ENCODE assay signal across 8 cellular contexts in the genomic region with DNA sequence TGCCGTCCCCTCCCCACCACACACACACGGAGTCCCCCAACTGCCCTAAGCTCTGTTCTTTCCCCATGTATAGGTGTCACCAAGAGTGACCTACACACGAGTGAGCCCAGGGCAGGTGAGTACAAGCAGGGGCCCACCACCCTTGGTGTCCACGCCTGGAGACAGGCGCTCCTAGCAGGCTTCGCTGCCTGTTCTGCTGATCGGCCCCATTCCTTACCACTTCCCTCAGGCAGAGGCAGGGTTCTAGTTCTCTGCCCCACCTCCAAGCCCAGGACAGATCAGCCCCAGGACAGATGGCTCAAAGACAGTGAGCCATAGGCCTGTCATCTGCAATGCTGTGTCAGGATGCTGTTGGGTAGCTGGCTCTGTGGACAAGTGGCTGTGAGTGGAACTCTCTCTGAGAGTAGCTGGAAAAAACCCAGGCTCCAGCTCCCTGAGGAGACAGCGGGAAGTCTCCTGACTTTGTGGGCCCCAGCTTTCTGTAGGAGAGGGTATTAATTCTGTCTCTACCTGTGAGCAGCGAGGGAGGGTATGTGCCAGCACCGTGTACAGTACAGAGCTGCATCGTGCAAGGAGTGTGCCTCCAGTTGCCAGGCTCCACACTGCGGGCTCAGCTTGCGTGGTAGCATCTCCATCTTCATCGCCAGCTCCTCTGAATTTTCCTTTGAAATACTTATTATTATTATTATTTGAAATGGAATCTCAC. TPM values are rescaled to one million over a fixed set of nuclear protein-coding genes. Genes with fewer than 3 reads are reported as not detected.
DNase-seq lines count a peak whose midpoint lies in the region; FAIRE-seq and TF ChIP-seq lines count a peak whose summit lies in the region.

No MANE protein-coding gene starts in this region.

- H3K4me3 ChIP-seq in GM23248, result peak overlapping the region; percentile 91
- H3K4me3 ChIP-seq in SJSA1, result peak overlapping the region; percentile 84
- H3K4me3 ChIP-seq in fibroblast of lung (replicated peaks in 1 of 4; ENCODE audit: control extremely low read depth in 1 of 4, insufficient read depth in 1 of 4, low read depth in 3 of 4, low read length in 4 of 4), result peak overlapping the region; percentile 63 to 75 (median 66)
- H3K4me3 ChIP-seq in prostate gland, result peak overlapping the region; percentile 61 to 62

- intact Hi-C loops in prostate gland (cut with DNase I), result no loop called here

- H3K9me3 ChIP-seq in GM23248 (ENCODE audit: low read depth) (no peaks in the 10 kb centered on the region), SJSA1 (replicated peaks) (no peaks in the 10 kb centered on the region), fibroblast of lung (ENCODE audit: control insufficient read depth, insufficient read depth, low read depth, low read length) (no peaks in the 10 kb centered on the region), prostate gland (no peaks in the 10 kb centered on the region)

- H4K20me1 ChIP-seq in GM23248 (ENCODE audit: insufficient read depth), result no peaks in the 10 kb centered on the region
- H4K20me1 ChIP-seq in fibroblast of lung (ENCODE audit: control insufficient read depth, extremely low read depth, insufficient read depth, low read length), result no peaks in the 10 kb centered on the region

- WGBS in GM23248 (ENCODE audit: low coverage in 1 of 2, low lambda C conversion rate in 2 of 2, missing lambda C conversion rate in 2 of 2), 2 experiments, result 42% methylated on average over 14 of the region's 14 CpGs
- WGBS in prostate gland, result 51% methylated on average over 14 of the region's 14 CpGs

- DNase-seq in GM23248, result peak; percentile 80
- peak in 1 of 2 experiments; percentile 12 for DNase-seq in SJSA1 (ENCODE audit: low read depth in 1 of 2, low spot score in 2 of 2)
- no peak for DNase-seq in fibroblast of lung (ENCODE audit: low read depth in 2 of 2)
- DNase-seq in prostate gland (ENCODE audit: low spot score), result no peak
- DNase-seq in NCI-H187 treated with DMSO at 0.1 percent for 48 hours (lab: John Stamatoyannopoulos, UW), result no peak
- no peak for DNase-seq in OCI-M1 (lab: John Stamatoyannopoulos, UW)
- no peak for DNase-seq in MV-4-11 (lab: John Stamatoyannopoulos, UW)
- DNase-seq in urothelium cell line (ENCODE audit: low spot score), result no peak

- in situ Hi-C loops in GM23248 (cut with MboI), result loop anchor here (25.0 kb wide), 1 partner anchor 107 kb away; no protein-coding TSS in a partner anchor

- H3K9me2 ChIP-seq in GM23248 (ENCODE audit: insufficient read depth), result no peaks in the 10 kb centered on the region

- H3K79me2 ChIP-seq in GM23248 (ENCODE audit: insufficient read depth) (no peaks in the 10 kb centered on the region), fibroblast of lung (ENCODE audit: control insufficient read depth, insufficient read depth, low read length) (no peaks in the 10 kb centered on the region)

- H3K27me3 ChIP-seq in GM23248 (replicated peaks; ENCODE audit: insufficient read depth) (no peaks in the 10 kb centered on the region), SJSA1 (replicated peaks) (no peaks in the 10 kb centered on the region), fibroblast of lung (ENCODE audit: control insufficient read depth, insufficient read depth, low read length) (no peaks in the 10 kb centered on the region), prostate gland (replicated peaks; ENCODE audit: insufficient read depth) (no peaks in the 10 kb centered on the region)

- peaks cover 8% of the 10 kb centered on the region; the same call in 1 of the 2 replicates for H3K4me1 ChIP-seq in GM23248 (ENCODE audit: insufficient read depth)
- H3K4me1 ChIP-seq in SJSA1 (replicated peaks), result peaks cover 29% of the 10 kb centered on the region
- H3K4me1 ChIP-seq in fibroblast of lung (ENCODE audit: control insufficient read depth, extremely low read depth, insufficient read depth, low read length), result peaks cover 10% of the 10 kb centered on the region
- H3K4me1 ChIP-seq in prostate gland (replicated peaks), result peaks cover 4% of the 10 kb centered on the region

- H2AFZ ChIP-seq in GM23248 (peak overlapping the region; percentile 74), fibroblast of lung (ENCODE audit: low read length) (peak overlapping the region; percentile 75)

- 0 out of 2 replicates have a peak overlapping the region, but pooled peaks have one; percentile 16 for H3K27ac ChIP-seq in GM23248
- H3K27ac ChIP-seq in SJSA1, result no peak overlapping the region; the same call in 1 of the 2 replicates
- peak overlapping the region; percentile 67 for H3K27ac ChIP-seq in fibroblast of lung (ENCODE audit: insufficient read depth, low read length)
- peak overlapping the region; percentile 85 to 90 for H3K27ac ChIP-seq in prostate gland

- H3F3A ChIP-seq in GM23248 (ENCODE audit: insufficient read depth), result peaks cover 5% of the 10 kb centered on the region; the same call in 1 of the 2 replicates

- no peak for FAIRE-seq in urothelium cell line (lab: Jason Lieb, UNC)

- H3K36me3 ChIP-seq in GM23248 (ENCODE audit: low read depth) (no peaks in the 10 kb centered on the region; the same call in 1 of the 2 replicates), SJSA1 (peaks cover 33% of the 10 kb centered on the region), fibroblast of lung (ENCODE audit: control insufficient read depth, insufficient read depth, low read length) (peaks cover 15% of the 10 kb centered on the region), prostate gland (no peaks in the 10 kb centered on the region)

- peak overlapping the region; percentile 67 for H3K9ac ChIP-seq in GM23248
- H3K9ac ChIP-seq in fibroblast of lung (ENCODE audit: insufficient read depth, low read length), result peak overlapping the region; percentile 55

- no peak for TF ChIP-seq POLR2A in prostate gland (IDR thresholded peaks at IDR 0.05)

- TF ChIP-seq CTCF in fibroblast of lung (conservative IDR thresholded peaks at IDR 0.05 in 1 of 2, IDR thresholded peaks at IDR 0.05 in 1 of 2; ENCODE audit: low read depth in 1 of 2, low read length in 2 of 2), result no peak
- no peak for TF ChIP-seq CTCF in prostate gland (IDR thresholded peaks at IDR 0.05)

- H3K4me2 ChIP-seq in GM23248 (ENCODE audit: unreplicated experiment) (peak overlapping the region; percentile 76), fibroblast of lung (ENCODE audit: extremely low read depth, insufficient read depth, low read length) (peak overlapping the region; percentile 96)

RNA-seq across cellular contexts. Expression of gene TP53I13, which starts 0.9 kb away (rescaled TPM):
- total RNA-seq in GM23248 (2014; rRNA removed; shearing (Covaris generic)), result 63.7 and 67.2 TPM in 2 replicates
- polyA plus RNA-seq in GM23248 (2016; fragmentation: Nextera tagmentation; extraction: Ambion mirVana) (37.3 and 40.6 TPM in 2 replicates), fibroblast of lung (11.1 and 14.8 TPM in 2 replicates)
- 66.7 and 86.9 TPM in 2 replicates for total RNA-seq in SJSA1 (2014; rRNA removed; shearing (Covaris generic))
- total RNA-seq in fibroblast of lung (49.1 and 51.5 TPM in 2 replicates), prostate gland (10 to 100 TPM; 52.5 to 82.0 TPM)
- 24.0 and 30.9 TPM in 2 replicates for polyA plus RNA-seq in fibroblast of lung (2012)
- 9.3 and 10.9 TPM in 2 replicates for polyA minus RNA-seq in fibroblast of lung (ENCODE audit: low replicate concordance)

RNA-seq across cellular contexts. Expression of gene ABHD15, which starts 2.6 kb away (rescaled TPM):
- 8.9 and 10.1 TPM in 2 replicates for total RNA-seq in GM23248 (2014; rRNA removed; shearing (Covaris generic))
- 2.4 and 2.9 TPM in 2 replicates for polyA plus RNA-seq in GM23248 (2016; fragmentation: Nextera tagmentation; extraction: Ambion mirVana)
- total RNA-seq in SJSA1 (2014; rRNA removed; shearing (Covaris generic)), result 5.7 and 6.8 TPM in 2 replicates
- total RNA-seq in fibroblast of lung, result 5.6 and 11.9 TPM in 2 replicates
- polyA plus RNA-seq in fibroblast of lung, result 4.1 and 7.3 TPM in 2 replicates
- 4.3 and 8.5 TPM in 2 replicates for polyA plus RNA-seq in fibroblast of lung (2012)
- 9.7 and 10.1 TPM in 2 replicates for polyA minus RNA-seq in fibroblast of lung (ENCODE audit: low replicate concordance)
- 10 to 100 TPM in 1 of 2 donors, 1 to 10 TPM in 1; 9.1 to 14.8 TPM for total RNA-seq in prostate gland

RNA-seq across cellular contexts. Expression of gene GIT1, which starts 20.1 kb away (rescaled TPM):
- total RNA-seq in GM23248 (2014; rRNA removed; shearing (Covaris generic)), result 17.1 and 19.5 TPM in 2 replicates
- polyA plus RNA-seq in GM23248 (2016; fragmentation: Nextera tagmentation; extraction: Ambion mirVana) (4.4 and 6.0 TPM in 2 replicates), fibroblast of lung (12.4 and 20.1 TPM in 2 replicates)
- 16.8 and 52.6 TPM in 2 replicates for total RNA-seq in SJSA1 (2014; rRNA removed; shearing (Covaris generic))
- total RNA-seq in fibroblast of lung (20.1 and 22.9 TPM in 2 replicates), prostate gland (10 to 100 TPM; 29.1 to 86.9 TPM)
- 13.0 and 21.2 TPM in 2 replicates for polyA plus RNA-seq in fibroblast of lung (2012)
- polyA minus RNA-seq in fibroblast of lung (ENCODE audit: low replicate concordance), result 17.9 and 37.3 TPM in 2 replicates

RNA-seq across cellular contexts. Expression of gene ANKRD13B, which starts 23.5 kb away (rescaled TPM):
- 9.4 and 26.8 TPM in 2 replicates for total RNA-seq in GM23248 (2014; rRNA removed; shearing (Covaris generic))
- polyA plus RNA-seq in GM23248 (2016; fragmentation: Nextera tagmentation; extraction: Ambion mirVana) (1.3 and 1.7 TPM in 2 replicates), fibroblast of lung (1.4 and 3.4 TPM in 2 replicates)
- 2.9 and 3.4 TPM in 2 replicates for total RNA-seq in SJSA1 (2014; rRNA removed; shearing (Covaris generic))
- total RNA-seq in fibroblast of lung (6.3 and 7.2 TPM in 2 replicates), prostate gland (10 to 100 TPM in 1 of 2 donors, 1 to 10 TPM in 1; 2.7 to 30.0 TPM)
- polyA plus RNA-seq in fibroblast of lung (2012), result 2.8 and 5.8 TPM in 2 replicates
- polyA minus RNA-seq in fibroblast of lung (ENCODE audit: low replicate concordance), result 4.7 and 5.6 TPM in 2 replicates

RNA-seq across cellular contexts. Expression of gene CORO6, which starts 53.3 kb away (rescaled TPM):
- total RNA-seq in GM23248 (2014; rRNA removed; shearing (Covaris generic)), result 4.2 and 6.5 TPM in 2 replicates
- 3.7 and 4.0 TPM in 2 replicates for polyA plus RNA-seq in GM23248 (2016; fragmentation: Nextera tagmentation; extraction: Ambion mirVana)
- 0.45 and 4.2 TPM in 2 replicates for total RNA-seq in SJSA1 (2014; rRNA removed; shearing (Covaris generic))
- 9.8 and 19.3 TPM in 2 replicates for total RNA-seq in fibroblast of lung
- 7.0 and 8.0 TPM in 2 replicates for polyA plus RNA-seq in fibroblast of lung
- polyA plus RNA-seq in fibroblast of lung (2012), result 5.4 and 6.0 TPM in 2 replicates
- polyA minus RNA-seq in fibroblast of lung (ENCODE audit: low replicate concordance), result 22.0 and 38.2 TPM in 2 replicates
- total RNA-seq in prostate gland, result 10 to 100 TPM; 23.4 to 33.5 TPM
